21 cellular contexts compared by ENCODE assay signal in the genomic region with DNA sequence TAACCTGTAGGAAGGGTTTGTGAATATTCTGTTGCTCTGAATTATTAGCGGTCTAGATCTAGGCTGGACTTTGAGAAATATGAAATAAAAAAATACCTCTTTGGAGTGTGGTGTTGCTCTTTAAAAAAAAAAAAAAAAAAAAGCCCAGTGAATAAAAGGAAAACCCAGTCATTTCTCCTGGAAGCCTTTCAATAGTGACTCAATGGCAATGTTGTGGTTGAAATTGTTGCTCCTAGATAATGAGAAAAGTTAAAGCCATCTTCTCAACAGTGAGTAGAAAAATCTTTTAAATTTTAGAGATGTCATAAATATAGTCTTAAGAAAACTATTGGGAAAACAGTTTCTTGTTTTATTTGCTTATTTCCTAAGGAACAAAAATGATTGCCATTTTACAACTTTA.
DNase-seq lines count a peak whose midpoint lies in the region; ATAC-seq and TF ChIP-seq lines count a peak whose summit lies in the region.
"Had no signal": no experiment of that assay in that cellular context is flagged by ENCODE, and none has a peak within 500 bp of the region (broad histone marks: within the 10 kb centered on the region; RNA-seq: fewer than 3 reads in every experiment).

No MANE protein-coding gene starts in this region.

- no peak overlapping the region for H3K27ac ChIP-seq in coronary artery
- H3K27ac ChIP-seq: pancreas, Peyer's patch, testis, VCaP had no signal

- TF ChIP-seq CTCF in AG10803 (conservative IDR thresholded peaks at IDR 0.05; ENCODE audit: low read length) (no peak), cardiac fibroblast (IDR thresholded peaks at IDR 0.05; ENCODE audit: low read depth, low read length) (no peak), coronary artery (IDR thresholded peaks at IDR 0.05) (no peak)

- ATAC-seq in GM19397 (IDR thresholded peaks at IDR 0.05; ENCODE audit: unreplicated experiment): no peak
- ATAC-seq: activated CD8-positive, alpha-beta T cell treated with anti-CD3 and anti-CD28 coated beads for 36 hours; activated naive CD4-positive, alpha-beta T cell treated with anti-CD3 and anti-CD28 coated beads, Interleukin-2, amount 50 U/mL, for 72 hours; activated T-cell treated with anti-CD3 and anti-CD28 coated beads, Interleukin-2, amount 50 U/mL, for 4 hours; pancreas; T-cell had no signal

- no peak overlapping the region for H3K4me3 ChIP-seq in AG10803 (ENCODE audit: low read length)
- H3K4me3 ChIP-seq in cardiac fibroblast (replicated peaks in 1 of 2; ENCODE audit: low read depth in 2 of 2, low read length in 2 of 2): no peak overlapping the region
- no peak overlapping the region for H3K4me3 ChIP-seq in coronary artery
- H3K4me3 ChIP-seq: HAP-1, pancreas, Peyer's patch, smooth muscle cell, testis had no signal

- peak; percentile 86 for DNase-seq in AG10803 (ENCODE audit: low read depth)
- DNase-seq in M059J (ENCODE audit: low read depth): peak; percentile 79
- DNase-seq in cardiac fibroblast (ENCODE audit: low read depth in 2 of 2): peak; percentile 61 to 76
- DNase-seq in myocyte (ENCODE audit: low read depth): peak; percentile 55
- no peak for DNase-seq in NCI-H1417 treated with DMSO at 0.1 percent for 48 hours (lab: John Stamatoyannopoulos, UW)
- DNase-seq in coronary artery (ENCODE audit: low spot score): no peak
- no peak for DNase-seq in SIG-M5 (lab: John Stamatoyannopoulos, UW)
- DNase-seq: activated CD8-positive, alpha-beta T cell treated with anti-CD3 and anti-CD28 coated beads for 36 hours; activated T-cell treated with anti-CD3 and anti-CD28 coated beads, Interleukin-2, amount 50 U/mL, for 4 hours; Calu3; cerebellar nuclear complex; NCI-H1105; pancreas; Peyer's patch; T-cell; testis had no signal

Comparison
In these comparisons a context has a peak if more than half of its experiments do, and no peak if none do; other contexts are left out.
1. DNase-seq: peak in AG10803 (single experiment), M059J (single experiment), cardiac fibroblast (2 of 2) and myocyte (single experiment); none in NCI-H1417 treated with DMSO at 0.1 percent for 48 hours (single experiment), coronary artery (single experiment) and SIG-M5 (single experiment).